13 cellular contexts compared by ENCODE assay signal in genomic region chr14:100537701-100538565, GRCh38. TPM values are rescaled to one million over a fixed set of nuclear protein-coding genes. Genes with fewer than 3 reads are reported as not detected.
DNase-seq lines count a peak whose midpoint lies in the region; ATAC-seq and TF ChIP-seq lines count a peak whose summit lies in the region.
"Had no signal": no experiment of that assay in that cellular context is flagged by ENCODE, and none has a peak within 500 bp of the region (broad histone marks: within the 10 kb centered on the region; RNA-seq: fewer than 3 reads in every experiment).

No MANE protein-coding gene starts in this region.

- CTCF ChIA-PET in WTC11 (lab: Charles Lee): interaction anchor here (0.9 to 4.5 kb wide), 8 partner anchors 13 to 125 kb away, joined by 3 to 56 read pairs (median 4); no protein-coding TSS in a partner anchor

- in situ Hi-C loops in G401 (cut with HindIII; ENCODE audit: low sequenced_read_pairs): no loop called here

- H3K4me1 Mint-ChIP-seq in WTC11 (peaks cover 3% of the 10 kb centered on the region; the same call in 1 of the 2 replicates), progenitor cell of endocrine pancreas (ENCODE audit: low read depth) (peaks cover 3% of the 10 kb centered on the region)

- H3K36me3 ChIP-seq in left ventricle myocardium inferior: no peaks in the 10 kb centered on the region

- no peaks in the 10 kb centered on the region for H3K9me3 Mint-ChIP-seq in WTC11
- H3K9me3 Mint-ChIP-seq in progenitor cell of endocrine pancreas (ENCODE audit: low read depth): no peaks in the 10 kb centered on the region

- no peaks in the 10 kb centered on the region for H3K27me3 Mint-ChIP-seq in WTC11 (ENCODE audit: low read depth)
- H3K27me3 Mint-ChIP-seq in progenitor cell of endocrine pancreas: no peaks in the 10 kb centered on the region

- no peak overlapping the region for H3K27ac ChIP-seq in left ventricle myocardium inferior (replicated peaks)
- H3K27ac ChIP-seq: C4-2B had no signal

- H3K4me3 Mint-ChIP-seq in WTC11 (no peak overlapping the region), progenitor cell of endocrine pancreas (ENCODE audit: low read depth) (no peak overlapping the region)

- TF ChIP-seq CTCF in WTC11 (IDR thresholded peaks at IDR 0.05) (no peak), left ventricle myocardium inferior (IDR thresholded peaks at IDR 0.05; ENCODE audit: borderline replicate concordance) (no peak), omental fat pad (IDR thresholded peaks at IDR 0.05) (no peak), progenitor cell of endocrine pancreas (IDR thresholded peaks at IDR 0.05; ENCODE audit: unreplicated experiment) (no peak)

- peak; percentile 8 for DNase-seq in 8988T
- peak; percentile 20 for DNase-seq in WTC11 (ENCODE audit: low spot score)
- peak; percentile 13 for DNase-seq in left ventricle myocardium inferior
- peak; percentile 9 for DNase-seq in omental fat pad (ENCODE audit: low spot score)
- DNase-seq in progenitor cell of endocrine pancreas (ENCODE audit: low spot score, unreplicated experiment): no peak
- DNase-seq in G401 (ENCODE audit: low spot score): no peak
- no peak for DNase-seq in effector CD4-positive, alpha-beta T cell
- DNase-seq: amniotic stem cell; NCI-H1105; NCI-H82; stimulated activated CD4-positive, alpha-beta T cell treated with anti-CD3 and anti-CD28 coated beads, Interleukin-4, amount 100 ng/mL, for 4 hours had no signal

- POLR2A ChIA-PET in WTC11 (lab: Charles Lee): no interaction called here

- H3K27ac Mint-ChIP-seq in WTC11: no peak overlapping the region
- H3K27ac Mint-ChIP-seq in progenitor cell of endocrine pancreas: no peak overlapping the region

- H3K36me3 Mint-ChIP-seq in WTC11 (no peaks in the 10 kb centered on the region), progenitor cell of endocrine pancreas (ENCODE audit: insufficient read depth) (no peaks in the 10 kb centered on the region)

- peak overlapping the region; percentile 6 for H3K4me3 ChIP-seq in left ventricle myocardium inferior

- H3K4me1 ChIP-seq in left ventricle myocardium inferior: peaks cover 8% of the 10 kb centered on the region

- no peaks in the 10 kb centered on the region for H3K27me3 ChIP-seq in left ventricle myocardium inferior (ENCODE audit: low read depth)

- intact Hi-C loops in left ventricle myocardium inferior (cut with micrococcal nuclease): no loop called here

- H3K9me3 ChIP-seq in left ventricle myocardium inferior (replicated peaks): no peaks in the 10 kb centered on the region

- ATAC-seq in WTC11 (peak; percentile 30), omental fat pad (ENCODE audit: low FRiP score) (no peak), GM19463 (IDR thresholded peaks at IDR 0.05; ENCODE audit: unreplicated experiment) (no peak)

TF ChIP-seq in WTC11, 78 proteins besides CTCF, POLR2A, EP300 and RAD21:
- no peak for TF ChIP-seq ZMAT4 (CRISPR knock-in tag; IDR thresholded peaks at IDR 0.05)
- no peak for TF ChIP-seq ZNF138 (CRISPR knock-in tag; conservative IDR thresholded peaks at IDR 0.05)
- no peak for TF ChIP-seq SP1 (CRISPR knock-in tag; conservative IDR thresholded peaks at IDR 0.05)

RNA-seq across cellular contexts. Expression of gene BEGAIN, which starts 49.3 kb away (rescaled TPM):
- total RNA-seq in WTC11 (2021) (1.3 to 1.8 TPM (median 1.3 TPM) in 3 replicates), left ventricle myocardium inferior (1.9 TPM), omental fat pad (1 to 10 TPM; 1.0 to 8.6 (median 1.6) TPM), progenitor cell of endocrine pancreas (0.58 and 0.65 TPM in 2 replicates)
- 0.31 and 1.3 TPM in 2 replicates for total RNA-seq in G401 (2014; rRNA removed; shearing (Covaris generic))

Comparison
In these comparisons a context has a peak if more than half of its experiments do, and no peak if none do; other contexts are left out.
1. DNase-seq: peak in 8988T (single experiment), WTC11 (single experiment), left ventricle myocardium inferior (single experiment) and omental fat pad (single experiment); none in progenitor cell of endocrine pancreas (single experiment), G401 (single experiment) and effector CD4-positive, alpha-beta T cell (single experiment).